8 cellular contexts compared by ENCODE assay signal in genomic region chr1:159161001-159161718, GRCh38. TPM values are rescaled to one million over a fixed set of nuclear protein-coding genes. Genes with fewer than 3 reads are reported as not detected.
DNase-seq lines count a peak whose midpoint lies in the region; TF ChIP-seq lines count a peak whose summit lies in the region.

No MANE protein-coding gene starts in this region.

- H3T11ph ChIP-seq in H9 (ENCODE audit: low read length): no peak overlapping the region

- no peak overlapping the region for H2AK5ac ChIP-seq in H9 (ENCODE audit: insufficient read length, low read length)

- peak; percentile 99 for TF ChIP-seq CTCF in GM10248 (IDR thresholded peaks at IDR 0.05; ENCODE audit: control extremely low read depth, extremely low read depth, low read depth, missing control alignments)
- peak; percentile 99 for TF ChIP-seq CTCF in H9 (conservative IDR thresholded peaks at IDR 0.05)
- peak; percentile 100 for TF ChIP-seq CTCF in Loucy (conservative IDR thresholded peaks at IDR 0.05; ENCODE audit: low read length)

- H3K4me3 Mint-ChIP-seq in H9: no peak overlapping the region

- no peak overlapping the region for H3K4me2 ChIP-seq in H9 (ENCODE audit: insufficient read depth, insufficient read length, low read length)
- H3K4me2 ChIP-seq in Loucy (ENCODE audit: low read depth, low read length, poor library complexity, severe bottlenecking): no peak overlapping the region

- no peaks in the 10 kb centered on the region for H3K79me2 ChIP-seq in H9 (ENCODE audit: insufficient read depth, low read length)
- H3K79me2 ChIP-seq in Loucy (ENCODE audit: insufficient read depth, low read length): no peaks in the 10 kb centered on the region

- H2BK20ac ChIP-seq in H9 (ENCODE audit: low read depth, low read length, poor library complexity, severe bottlenecking): no peak overlapping the region

- no peak overlapping the region for H2AFZ ChIP-seq in H9 (ENCODE audit: low read length)
- no peak overlapping the region for H2AFZ ChIP-seq in Loucy (ENCODE audit: low read length)

- no peak overlapping the region for H4K8ac ChIP-seq in H9 (replicated peaks; ENCODE audit: insufficient read length, low read depth, low read length)

- no peaks in the 10 kb centered on the region for H3K27me3 ChIP-seq in H9 (ENCODE audit: insufficient read depth, low read length)
- H3K27me3 ChIP-seq in Loucy (ENCODE audit: insufficient read depth, low read length, poor library complexity, severe bottlenecking): peaks cover 6% of the 10 kb centered on the region
- H3K27me3 ChIP-seq in SJSA1 (replicated peaks): no peaks in the 10 kb centered on the region; the same call in none of the 2 replicates

- CTCF ChIA-PET in GM10248 (lab: Yijun Ruan, JAX): interaction anchor here (0.6 to 7.7 kb wide), 22 partner anchors 9 to 731 kb away, joined by 3 to 145 read pairs (median 4); partner anchors contain the start of genes ACKR1 and CADM3

- H3K9ac ChIP-seq in H9 (ENCODE audit: extremely low read depth, insufficient read length, low read length) (no peak overlapping the region), Loucy (ENCODE audit: low read depth, low read length, poor library complexity, severe bottlenecking) (no peak overlapping the region)

- no peaks in the 10 kb centered on the region for H3F3A ChIP-seq in Loucy (ENCODE audit: low read depth)

- H3K23ac ChIP-seq in H9 (ENCODE audit: insufficient read length, low read depth, low read length): no peak overlapping the region

- no peaks in the 10 kb centered on the region for H3K23me2 ChIP-seq in H9 (ENCODE audit: insufficient read length, low read depth, low read length, poor library complexity, severe bottlenecking)

- H3K4ac ChIP-seq in H9 (ENCODE audit: low read depth, low read length): no peak overlapping the region

- H3K79me1 ChIP-seq in H9 (ENCODE audit: insufficient read depth, low read depth, low read length, poor library complexity, severe bottlenecking): no peaks in the 10 kb centered on the region

- H4K5ac ChIP-seq in H9 (ENCODE audit: insufficient read length, low read depth, low read length): no peak overlapping the region

- H4K91ac ChIP-seq in H9 (ENCODE audit: insufficient read length, low read depth, low read length): no peak overlapping the region

- H3K56ac ChIP-seq in H9 (ENCODE audit: insufficient read length, low read depth, low read length): no peak overlapping the region

- no peaks in the 10 kb centered on the region for H3K9me2 ChIP-seq in Loucy (replicated peaks; ENCODE audit: low read depth, low read length)

- H3K36me3 Mint-ChIP-seq in H9 (ENCODE audit: insufficient read depth in 1 of 3, low read depth in 3 of 3): peaks cover 0 to 3% (median 2%) of the 10 kb centered on the region in 3 experiments; a peak in 3 of 7 replicates

- no CpG with 5 or more reads among the region's 4 CpGs for WGBS in H9 (ENCODE audit: extremely low coverage, insufficient read length, low lambda C conversion rate)

- H3K14ac ChIP-seq in H9 (ENCODE audit: insufficient read depth, low read length): no peak overlapping the region

- H3K4me1 Mint-ChIP-seq in H9: peaks cover 3 to 12% of the 10 kb centered on the region in 2 experiments; a peak in 3 of 4 replicates

- H4K20me1 ChIP-seq in H9 (ENCODE audit: control insufficient read depth, insufficient read depth, insufficient read length): no peaks in the 10 kb centered on the region
- H4K20me1 ChIP-seq in Loucy (ENCODE audit: insufficient read depth, low read length, poor library complexity, severe bottlenecking): no peaks in the 10 kb centered on the region

- POLR2A ChIA-PET in GM10248 (lab: Yijun Ruan, JAX): no interaction called here

- H3K9me3 ChIP-seq in H9 (ENCODE audit: control insufficient read depth, low read depth, low read length): no peaks in the 10 kb centered on the region
- H3K9me3 ChIP-seq in Loucy (ENCODE audit: insufficient read depth, low read depth, low read length): no peaks in the 10 kb centered on the region
- no peaks in the 10 kb centered on the region for H3K9me3 ChIP-seq in SJSA1 (replicated peaks)

- peaks cover 2 to 5% of the 10 kb centered on the region in 2 experiments; a peak in 3 of 5 replicates for H3K9me3 Mint-ChIP-seq in H9

- H3K4me3 ChIP-seq in Loucy (ENCODE audit: low read length, poor library complexity, severe bottlenecking): no peak overlapping the region
- H3K4me3 ChIP-seq in SJSA1: no peak overlapping the region

- H3K27ac Mint-ChIP-seq in H9: no peak overlapping the region; a peak in 1 of 7 replicates

- no peaks in the 10 kb centered on the region; the same call in 1 of the 2 replicates for H3K27me3 Mint-ChIP-seq in H9 (ENCODE audit: low read depth)

- H3K18ac ChIP-seq in H9 (ENCODE audit: insufficient read length, low read depth, low read length): no peak overlapping the region

- H3K4me1 ChIP-seq in H9 (ENCODE audit: insufficient read depth, low read length) (no peaks in the 10 kb centered on the region), Loucy (ENCODE audit: insufficient read depth, low read length, poor library complexity, severe bottlenecking) (no peaks in the 10 kb centered on the region), SJSA1 (replicated peaks) (no peaks in the 10 kb centered on the region)

- H2BK15ac ChIP-seq in H9 (ENCODE audit: low read depth, low read length): no peak overlapping the region

- H3K27ac ChIP-seq in H9 (ENCODE audit: insufficient read length, low read depth, low read length): no peak overlapping the region
- no peak overlapping the region for H3K27ac ChIP-seq in SJSA1

- DNase-seq in GM10248 (ENCODE audit: extremely low spot score) (peak; percentile 67), H9 (peak; percentile 70), SJSA1 (ENCODE audit: low read depth in 1 of 2, low spot score in 2 of 2) (peak; percentile 31 to 66), germinal center (ENCODE audit: low spot score) (peak; percentile 62), pons (ENCODE audit: low spot score) (peak; percentile 87), ureter (ENCODE audit: low spot score) (peak; percentile 82)
- peak; percentile 39 for DNase-seq in activated gamma-delta T cell treated with anti-CD3 and anti-CD28 coated beads, Interleukin-2, amount 50 U/mL, for 16 hours (ENCODE audit: low read depth)

- H3K36me3 ChIP-seq in Loucy (ENCODE audit: insufficient read depth, low read length) (no peaks in the 10 kb centered on the region), SJSA1 (no peaks in the 10 kb centered on the region)

- no peak overlapping the region for H2BK12ac ChIP-seq in H9 (ENCODE audit: insufficient read length, low read depth, low read length)

- no peak overlapping the region for H2BK5ac ChIP-seq in H9 (ENCODE audit: insufficient read length, low read length)

- no peak overlapping the region for H2BK120ac ChIP-seq in H9 (ENCODE audit: low read depth, low read length, poor library complexity, severe bottlenecking)

RNA-seq across cellular contexts. Expression of gene CADM3, which starts 10.3 kb away (rescaled TPM):
- total RNA-seq in H9 (2021): 5.6 and 5.7 TPM in 2 replicates
- total RNA-seq in SJSA1 (2014; rRNA removed; shearing (Covaris generic)): not detected in 2 replicates
- 4.2 TPM for total RNA-seq in ureter

RNA-seq across cellular contexts. Expression of gene ACKR1, which starts 43.5 kb away (rescaled TPM):
- total RNA-seq in H9 (2021) (0.26 and 0.39 TPM in 2 replicates), ureter (164 TPM)
- total RNA-seq in SJSA1 (2014; rRNA removed; shearing (Covaris generic)): not detected in 2 replicates

Comparison
In these comparisons a context has a peak if more than half of its experiments do, and no peak if none do; other contexts are left out.
1. RNA of gene ACKR1, which starts 43.5 kb away (total RNA-seq): 164 TPM in ureter (single experiment); 0.26 to 0.39 TPM in H9 and not detected in SJSA1; every median in the first group is over 100 times any median in the second.
2. Peak in every context shown above with its lines, with median percentiles within 50 percentile points of each other: DNase-seq and CTCF ChIP-seq.